Comparison of ENCODE assay signal across 17 cellular contexts in genomic region chr19:33118643-33119042, GRCh38. TPM values are rescaled to one million over a fixed set of nuclear protein-coding genes. Genes with fewer than 3 reads are reported as not detected.
DNase-seq lines count a peak whose midpoint lies in the region; ATAC-seq, FAIRE-seq and TF ChIP-seq lines count a peak whose summit lies in the region.
"Had no signal": no experiment of that assay in that cellular context is flagged by ENCODE, and none has a peak within 500 bp of the region (broad histone marks: within the 10 kb centered on the region; RNA-seq: fewer than 3 reads in every experiment).

No MANE protein-coding gene starts in this region.

- H3K4me3 ChIP-seq in Panc1 (ENCODE audit: low read depth in 2 of 2, low read length in 2 of 2) (no peak overlapping the region), kidney (ENCODE audit: low read length in 2 of 2) (no peak overlapping the region), neuronal stem cell (ENCODE audit: low read length in 2 of 2) (no peak overlapping the region), brain microvascular endothelial cell (ENCODE audit: low read depth, low read length) (no peak overlapping the region)
- H3K4me3 ChIP-seq: GM12878 had no signal

- no peak for DNase-seq in Panc1 (ENCODE audit: low read depth, low spot score)
- peak; percentile 34 for DNase-seq in kidney
- DNase-seq in neuronal stem cell (ENCODE audit: low spot score), result no peak
- DNase-seq in brain microvascular endothelial cell, result no peak
- DNase-seq in NCI-H82 (lab: John Stamatoyannopoulos, UW), result no peak
- DNase-seq in NCI-H2196 (lab: John Stamatoyannopoulos, UW; ENCODE audit: unreplicated experiment), result no peak
- no peak for DNase-seq in G401 (ENCODE audit: low spot score)
- DNase-seq: CD4-positive, alpha-beta T cell; H9 had no signal

- CTCF ChIA-PET in Panc1 (lab: Charles Lee), result interaction anchor here (0.5 to 0.8 kb wide), 3 partner anchors 58 to 488 kb away, joined by 3 to 4 read pairs (median 3); no protein-coding TSS in a partner anchor

- intact Hi-C loops in Panc1 (cut with micrococcal nuclease; ENCODE audit: unreplicated experiment), result loop anchor here (5.0 to 10.0 kb wide), 2 partner anchors 64 to 141 kb away; no protein-coding TSS in a partner anchor
- intact Hi-C loops in kidney (cut with DNase I), result no loop called here

- H3K36me3 ChIP-seq in Panc1 (ENCODE audit: control insufficient read depth, insufficient read depth, low read length), result peaks cover 15% of the 10 kb centered on the region
- peaks cover 14 to 19% of the 10 kb centered on the region in 2 donors for H3K36me3 ChIP-seq in kidney (ENCODE audit: control insufficient read depth in 1 of 2, insufficient read depth in 2 of 2, low read length in 2 of 2)
- peaks cover 6 to 58% of the 10 kb centered on the region in 2 donors for H3K36me3 ChIP-seq in neuronal stem cell (replicated peaks in 1 of 2; ENCODE audit: control insufficient read depth in 2 of 2, insufficient read depth in 2 of 2, low read length in 2 of 2)
- peaks cover 22% of the 10 kb centered on the region for H3K36me3 ChIP-seq in brain microvascular endothelial cell (replicated peaks)

- no peak overlapping the region for H3K4ac ChIP-seq in neuronal stem cell (ENCODE audit: low read length)

- ATAC-seq in Panc1, result peak; percentile 50

- no peak overlapping the region for H2AK5ac ChIP-seq in neuronal stem cell (ENCODE audit: low read depth, low read length)

- no peaks in the 10 kb centered on the region for H3K27me3 ChIP-seq in Panc1 (ENCODE audit: control insufficient read depth, insufficient read depth, low read length)
- H3K27me3 ChIP-seq in neuronal stem cell (ENCODE audit: control insufficient read depth in 3 of 3, insufficient read depth in 3 of 3, low read depth in 1 of 3, low read length in 3 of 3), result no peaks in the 10 kb centered on the region
- H3K27me3 ChIP-seq in brain microvascular endothelial cell (replicated peaks), result no peaks in the 10 kb centered on the region

- no peak overlapping the region for H4K8ac ChIP-seq in neuronal stem cell (ENCODE audit: low read depth, low read length)

- H3K4me2 ChIP-seq in neuronal stem cell (ENCODE audit: insufficient read depth, low read length, poor library complexity, severe bottlenecking), result no peak overlapping the region

- H2BK120ac ChIP-seq in neuronal stem cell (ENCODE audit: low read depth, low read length), result no peak overlapping the region

- peak overlapping the region; percentile 48 for H3K27ac ChIP-seq in Panc1 (ENCODE audit: low read length)
- H3K27ac ChIP-seq in kidney (ENCODE audit: low read depth in 2 of 2, low read length in 2 of 2), result no peak overlapping the region
- no peak overlapping the region for H3K27ac ChIP-seq in neuronal stem cell (replicated peaks; ENCODE audit: low read length)
- H3K27ac ChIP-seq in brain microvascular endothelial cell, result no peak overlapping the region
- H3K27ac ChIP-seq: C4-2B had no signal

- no peak overlapping the region for H2BK12ac ChIP-seq in neuronal stem cell (ENCODE audit: low read length)

- POLR2A ChIA-PET in Panc1 (lab: Charles Lee), result interaction anchor here (0.7 kb wide), 1 partner anchor 280 kb away, joined by 7 read pairs; no protein-coding TSS in a partner anchor

- peaks cover 3% of the 10 kb centered on the region; the same call in 1 of the 2 replicates for H3K4me1 ChIP-seq in Panc1 (ENCODE audit: control insufficient read depth, insufficient read depth, low read length)
- H3K4me1 ChIP-seq in kidney (ENCODE audit: control insufficient read depth in 1 of 2, insufficient read depth in 1 of 2, low read depth in 1 of 2, low read length in 2 of 2), result no peaks in the 10 kb centered on the region
- no peaks in the 10 kb centered on the region for H3K4me1 ChIP-seq in neuronal stem cell (ENCODE audit: control insufficient read depth in 2 of 2, insufficient read depth in 1 of 2, low read depth in 1 of 2, low read length in 2 of 2)

- FAIRE-seq in kidney (lab: Jason Lieb, UNC), result no peak
- FAIRE-seq: GM12878, GM19239 had no signal

- TF ChIP-seq CTCF in Panc1 (IDR thresholded peaks at IDR 0.05), result no peak
- TF ChIP-seq CTCF in kidney (IDR thresholded peaks at IDR 0.05; ENCODE audit: borderline replicate concordance, extremely low read depth, insufficient read depth), result no peak
- no peak for TF ChIP-seq CTCF in brain microvascular endothelial cell (IDR thresholded peaks at IDR 0.05; ENCODE audit: low read depth, low read length, missing control alignments)

- no peaks in the 10 kb centered on the region for H3K79me1 ChIP-seq in neuronal stem cell (ENCODE audit: low read depth, low read length)

- in situ Hi-C loops in Panc1 (cut with HindIII; ENCODE audit: low pct_unique_long_range_greater_than_20kb, low sequenced_read_pairs), result no loop called here
- in situ Hi-C loops in brain microvascular endothelial cell (cut with HindIII; ENCODE audit: low pct_ligation_motif_present, low sequenced_read_pairs), result no loop called here
- in situ Hi-C loops in G401 (cut with HindIII; ENCODE audit: low sequenced_read_pairs), result no loop called here

- H3K9ac ChIP-seq in kidney (ENCODE audit: low read length in 2 of 2), result no peak overlapping the region
- H3K9ac ChIP-seq in neuronal stem cell (ENCODE audit: low read depth, low read length, poor library complexity), result peak overlapping the region; percentile 33

- peak overlapping the region; percentile 75 for H3K23ac ChIP-seq in neuronal stem cell (ENCODE audit: low read depth, low read length, poor library complexity)

- H3K9me3 ChIP-seq in Panc1 (ENCODE audit: control insufficient read depth, insufficient read depth, low read depth, low read length) (no peaks in the 10 kb centered on the region), kidney (ENCODE audit: control insufficient read depth in 1 of 2, low read length in 2 of 2) (no peaks in the 10 kb centered on the region), neuronal stem cell (replicated peaks in 1 of 2; ENCODE audit: control insufficient read depth in 2 of 2, insufficient read depth in 1 of 2, low read depth in 1 of 2, low read length in 2 of 2) (no peaks in the 10 kb centered on the region)

- BruUV-seq in Panc1 (replicated peaks; lab: Mats Ljungman, UMichigan), result no TSS peak

- H2BK5ac ChIP-seq in neuronal stem cell (ENCODE audit: low read length), result no peak overlapping the region

- H4K91ac ChIP-seq in neuronal stem cell (ENCODE audit: low read depth, low read length, poor library complexity), result no peak overlapping the region

- no peak overlapping the region for H2BK15ac ChIP-seq in neuronal stem cell (ENCODE audit: low read length)

- no peak overlapping the region for H3K14ac ChIP-seq in neuronal stem cell (ENCODE audit: low read length)

- no peak overlapping the region for H3K18ac ChIP-seq in neuronal stem cell (ENCODE audit: low read length)

- WGBS in neuronal stem cell (ENCODE audit: extremely low coverage in 2 of 2, insufficient read length in 2 of 2, insufficient replicate concordance in 1 of 2), 2 donors, result no CpG with 5 or more reads among the region's 10 CpGs

- H2AFZ ChIP-seq in neuronal stem cell (ENCODE audit: low read length), result no peak overlapping the region

RNA-seq across cellular contexts. Expression of gene WDR88, which starts 13.3 kb away (rescaled TPM):
- total RNA-seq in Panc1 (2021; ENCODE audit: unreplicated experiment), result 0.31 TPM
- 0.24 TPM for polyA plus RNA-seq in Panc1 (2012; ENCODE audit: insufficient read length)
- not detected for total RNA-seq in kidney
- polyA plus RNA-seq in kidney (ENCODE audit: insufficient read depth, low read depth, low replicate concordance), result not detected
- polyA plus RNA-seq in neuronal stem cell (2013, experiment 1 of 2), result not detected
- not detected for polyA plus RNA-seq in neuronal stem cell (2013, experiment 2 of 2)
- not detected in 2 replicates for total RNA-seq in G401 (2014; rRNA removed; shearing (Covaris generic))
- total RNA-seq: A172; CD4-positive, alpha-beta T cell; Daoy; GM12878; H1; H9; HT-29 had no signal
- polyA plus RNA-seq: BJ, H1 had no signal

RNA-seq across cellular contexts. Expression of gene GPATCH1, which starts 37.7 kb away (rescaled TPM):
- total RNA-seq in Panc1 (2021; ENCODE audit: unreplicated experiment), result 34.7 TPM
- polyA plus RNA-seq in Panc1 (2012; ENCODE audit: insufficient read length), result 30.0 TPM
- total RNA-seq in kidney, result 9.1 TPM
- 4.3 TPM for polyA plus RNA-seq in kidney (ENCODE audit: insufficient read depth, low read depth, low replicate concordance)
- 6.6 TPM for polyA plus RNA-seq in neuronal stem cell (2013, experiment 1 of 2)
- 6.9 TPM for polyA plus RNA-seq in neuronal stem cell (2013, experiment 2 of 2)
- total RNA-seq in G401 (2014; rRNA removed; shearing (Covaris generic)), result 5.9 and 7.7 TPM in 2 replicates

RNA-seq across cellular contexts. Expression of gene RHPN2, which starts 54.0 kb away (rescaled TPM):
- total RNA-seq in Panc1 (2021; ENCODE audit: unreplicated experiment) (227 TPM), kidney (50.3 TPM)
- 173 TPM for polyA plus RNA-seq in Panc1 (2012; ENCODE audit: insufficient read length)
- polyA plus RNA-seq in kidney (ENCODE audit: insufficient read depth, low read depth, low replicate concordance), result 13.5 TPM
- 6.7 TPM for polyA plus RNA-seq in neuronal stem cell (2013, experiment 1 of 2)
- 6.2 TPM for polyA plus RNA-seq in neuronal stem cell (2013, experiment 2 of 2)
- 10.1 and 10.6 TPM in 2 replicates for total RNA-seq in G401 (2014; rRNA removed; shearing (Covaris generic))
